15 cellular contexts compared by ENCODE assay signal in the genomic region with DNA sequence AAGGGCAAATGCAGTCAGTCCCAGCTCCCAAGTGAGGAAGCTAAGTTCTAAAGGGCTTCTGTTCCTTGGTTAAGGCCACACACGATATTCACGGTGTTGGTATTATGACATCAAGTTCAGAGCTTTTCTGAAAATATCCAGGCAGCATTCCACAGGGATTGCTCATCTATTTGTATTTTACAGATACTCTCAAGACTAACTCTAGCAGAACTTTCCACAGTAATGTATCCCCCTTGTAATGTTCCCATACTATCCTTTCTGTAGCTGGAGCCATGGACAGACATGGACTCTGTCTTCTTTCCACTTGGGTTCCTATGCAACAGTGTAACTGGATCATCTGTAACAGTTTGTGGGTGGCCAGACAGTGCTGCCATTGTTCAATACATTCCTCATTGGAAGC. TPM values are rescaled to one million over a fixed set of nuclear protein-coding genes. Genes with fewer than 3 reads are reported as not detected.
A peak's percentile ranks its signal among the peaks of the same experiment; 100 is the strongest.
DNase-seq lines count a peak whose midpoint lies in the region; ATAC-seq and FAIRE-seq lines count a peak whose summit lies in the region.
"Had no signal": no experiment of that assay in that cellular context is flagged by ENCODE, and none has a peak within 500 bp of the region (broad histone marks: within the 10 kb centered on the region; RNA-seq: fewer than 3 reads in every experiment).

No MANE protein-coding gene starts in this region.

- H3K9me3 Mint-ChIP-seq in activated naive CD4-positive, alpha-beta T cell treated with anti-CD3 and anti-CD28 coated beads, Interleukin-2, amount 50 U/mL, for 72 hours: no peaks in the 10 kb centered on the region

- H3K4me3 ChIP-seq in MG63: no peak overlapping the region
- no peak overlapping the region for H3K4me3 ChIP-seq in muscle layer of duodenum (ENCODE audit: low read depth in 1 of 2, low read length in 2 of 2)
- H3K4me3 ChIP-seq: BLaER1 had no signal

- peak overlapping the region; percentile 66 for H3K27ac ChIP-seq in muscle layer of duodenum (ENCODE audit: low read length)
- H3K27ac ChIP-seq: BLaER1, HL-60 had no signal

- H3K9me3 ChIP-seq in MG63 (no peaks in the 10 kb centered on the region), muscle layer of duodenum (ENCODE audit: control insufficient read depth in 1 of 2, low read length in 2 of 2) (no peaks in the 10 kb centered on the region)
- H3K9me3 ChIP-seq: BLaER1 had no signal

- FAIRE-seq in endometrium (lab: Jason Lieb, UNC): peak; percentile 48
- FAIRE-seq: islet of Langerhans had no signal

- ATAC-seq in activated naive CD4-positive, alpha-beta T cell treated with anti-CD3 and anti-CD28 coated beads, Interleukin-2, amount 50 U/mL, for 72 hours: no peak

- H3K36me3 Mint-ChIP-seq in activated naive CD4-positive, alpha-beta T cell treated with anti-CD3 and anti-CD28 coated beads, Interleukin-2, amount 50 U/mL, for 72 hours: peaks cover 6 to 7% of the 10 kb centered on the region in 2 donors

- no peak overlapping the region for H3K27ac Mint-ChIP-seq in activated naive CD4-positive, alpha-beta T cell treated with anti-CD3 and anti-CD28 coated beads, Interleukin-2, amount 50 U/mL, for 72 hours

- H3K27me3 ChIP-seq in MG63: no peaks in the 10 kb centered on the region
- H3K27me3 ChIP-seq in muscle layer of duodenum (ENCODE audit: low read depth, low read length): no peaks in the 10 kb centered on the region
- H3K27me3 ChIP-seq: BLaER1 had no signal

- DNase-seq in AG08396 (ENCODE audit: low spot score): peak; percentile 71
- DNase-seq in MG63: peak; percentile 3
- DNase-seq in NCI-H2107 treated with DMSO at 0.1 percent for 48 hours (lab: John Stamatoyannopoulos, UW; ENCODE audit: unreplicated experiment): no peak
- DNase-seq in SHP77 (lab: John Stamatoyannopoulos, UW): no peak
- no peak for DNase-seq in activated naive CD4-positive, alpha-beta T cell treated with anti-CD3 and anti-CD28 coated beads, Interleukin-2, amount 50 U/mL, for 72 hours (ENCODE audit: low spot score in 2 of 2)
- no peak for DNase-seq in stimulated activated CD8-positive, alpha-beta memory T cell treated with anti-CD3 and anti-CD28 coated beads, Interleukin-4, amount 100 ng/mL, for 48 hours
- DNase-seq: activated CD8-positive, alpha-beta memory T cell treated with anti-CD3 and anti-CD28 coated beads, Interleukin-2, amount 50 U/mL, for 4 hours; NCI-H2107 had no signal

- H3K36me3 ChIP-seq in MG63 (no peaks in the 10 kb centered on the region), muscle layer of duodenum (ENCODE audit: control insufficient read depth in 1 of 2, insufficient read depth in 2 of 2, low read length in 2 of 2) (peaks cover 0 to 6% of the 10 kb centered on the region in 2 donors)
- H3K36me3 ChIP-seq: BLaER1 had no signal

- H3K4me1 ChIP-seq in muscle layer of duodenum (ENCODE audit: control insufficient read depth in 1 of 2, insufficient read depth in 2 of 2, low read length in 2 of 2): peaks cover 16 to 17% of the 10 kb centered on the region in 2 donors
- H3K4me1 ChIP-seq: BLaER1 had no signal

RNA-seq across cellular contexts. Expression of gene SDR42E1, which starts 13.5 kb away (rescaled TPM):
- total RNA-seq in MG63 (2014; rRNA removed; shearing (Covaris generic); ENCODE audit: low replicate concordance): 1.2 and 2.7 TPM in 2 replicates
- 10 to 100 TPM in 1 of 2 donors, under 1 TPM in 1; 0.07 to 11.0 TPM for total RNA-seq in activated naive CD4-positive, alpha-beta T cell treated with anti-CD3 and anti-CD28 coated beads, Interleukin-2, amount 50 U/mL, for 72 hours

RNA-seq across cellular contexts. Expression of gene HSD17B2, which starts 37.3 kb away (rescaled TPM):
- total RNA-seq in MG63 (2014; rRNA removed; shearing (Covaris generic); ENCODE audit: low replicate concordance): 1.9 and 7.0 TPM in 2 replicates
- total RNA-seq in activated naive CD4-positive, alpha-beta T cell treated with anti-CD3 and anti-CD28 coated beads, Interleukin-2, amount 50 U/mL, for 72 hours: not detected
- total RNA-seq: skeletal muscle tissue; T-helper 1 cell treated with Interleukin-12 subunit alpha and Interleukin-12 subunit beta and Interleukin-4 antibody, amounts not matched to agents 30 ng/mL and 1 ng/mL, for 36 hours had no signal

Comparison
In these comparisons a context has a peak if more than half of its experiments do, and no peak if none do; other contexts are left out.
1. DNase-seq: peak in AG08396 (single experiment) and MG63 (single experiment); none in NCI-H2107 treated with DMSO at 0.1 percent for 48 hours (single experiment), SHP77 (0 of 2), activated naive CD4-positive, alpha-beta T cell treated with anti-CD3 and anti-CD28 coated beads, Interleukin-2, amount 50 U/mL, for 72 hours (0 of 2) and stimulated activated CD8-positive, alpha-beta memory T cell treated with anti-CD3 and anti-CD28 coated beads, Interleukin-4, amount 100 ng/mL, for 48 hours (single experiment).